ENCODE assay signal across 23 cellular contexts in genomic region chr5:55625913-55626312, GRCh38.
DNase-seq lines count a peak whose midpoint lies in the region; ATAC-seq, FAIRE-seq and TF ChIP-seq lines count a peak whose summit lies in the region.
"Had no signal": no experiment of that assay in that cellular context is flagged by ENCODE, and none has a peak within 500 bp of the region (broad histone marks: within the 10 kb centered on the region; RNA-seq: fewer than 3 reads in every experiment).

No MANE protein-coding gene starts in this region.

- TF ChIP-seq CTCF in WTC11 (IDR thresholded peaks at IDR 0.05) (no peak), right lobe of liver (IDR thresholded peaks at IDR 0.05) (no peak), transverse colon (IDR thresholded peaks at IDR 0.05) (no peak), pancreas (IDR thresholded peaks at IDR 0.05) (no peak)

- H3K36me3 Mint-ChIP-seq in activated T-cell treated with anti-CD3 and anti-CD28 coated beads, Interleukin-2, amount 50 U/mL, for 72 hours (ENCODE audit: insufficient read depth in 2 of 2): peaks cover 0 to 1% of the 10 kb centered on the region in 2 donors
- H3K36me3 Mint-ChIP-seq in activated T-cell treated with anti-CD3 and anti-CD28 coated beads, Interleukin-2, amount 50 U/mL, for 4 hours (ENCODE audit: insufficient read depth): peaks cover 21% of the 10 kb centered on the region
- peaks cover 3% of the 10 kb centered on the region; the same call in 1 of the 2 replicates for H3K36me3 Mint-ChIP-seq in WTC11

- peak overlapping the region; percentile 15 for H3K27ac Mint-ChIP-seq in activated T-cell treated with anti-CD3 and anti-CD28 coated beads, Interleukin-2, amount 50 U/mL, for 72 hours
- peak overlapping the region; percentile 99 for H3K27ac Mint-ChIP-seq in WTC11
- H3K27ac Mint-ChIP-seq: activated naive CD8-positive, alpha-beta T cell treated with anti-CD3 and anti-CD28 coated beads, Interleukin-2, amount 50 U/mL, for 24 hours; T-helper 1 cell treated with Interleukin-12 subunit alpha and Interleukin-12 subunit beta and Interleukin-4 antibody, amounts not matched to agents 30 μg/mL and 1 μg/mL, for 36 hours had no signal

- H3K36me3 ChIP-seq in right lobe of liver (no peaks in the 10 kb centered on the region), transverse colon (no peaks in the 10 kb centered on the region), pancreas (no peaks in the 10 kb centered on the region)
- H3K36me3 ChIP-seq: upper lobe of right lung had no signal

- no peak for FAIRE-seq in pancreas (lab: Jason Lieb, UNC)
- FAIRE-seq: A204.1, GM12892 had no signal

- in situ Hi-C loops in transverse colon (cut with MboI; ENCODE audit: low pct_ligation_motif_present in 1 of 4, low pct_unique_long_range_greater_than_20kb in 1 of 4, low sequenced_read_pairs in 3 of 4): no loop called here

- intact Hi-C loops in right lobe of liver (cut with DNase I) (no loop called here), transverse colon (cut with DNase I; ENCODE audit: low total_unique reads) (no loop called here), pancreas (cut with DNase I) (no loop called here)

- H3K9me3 ChIP-seq in right lobe of liver: no peaks in the 10 kb centered on the region
- H3K9me3 ChIP-seq in transverse colon: no peaks in the 10 kb centered on the region
- H3K9me3 ChIP-seq in pancreas: no peaks in the 10 kb centered on the region
- H3K9me3 ChIP-seq: BLaER1 treated with 17β-estradiol and CSF1 and Interleukin-3, amounts not matched to agents 10 nM and 100 nM; upper lobe of right lung had no signal

- H3K4me1 ChIP-seq in right lobe of liver: peaks cover 0 to 43% (median 17%) of the 10 kb centered on the region in 4 donors
- peaks cover 0 to 33% (median 7%) of the 10 kb centered on the region in 4 donors for H3K4me1 ChIP-seq in transverse colon
- H3K4me1 ChIP-seq in pancreas: peaks cover 6 to 9% (median 8%) of the 10 kb centered on the region in 3 donors
- H3K4me1 ChIP-seq: BLaER1 treated with 17β-estradiol and CSF1 and Interleukin-3, amounts not matched to agents 10 nM and 100 nM had no signal

- no peak overlapping the region for H3K4me3 Mint-ChIP-seq in activated T-cell treated with anti-CD3 and anti-CD28 coated beads, Interleukin-2, amount 50 U/mL, for 72 hours
- H3K4me3 Mint-ChIP-seq in activated T-cell treated with anti-CD3 and anti-CD28 coated beads, Interleukin-2, amount 50 U/mL, for 4 hours: no peak overlapping the region
- peak overlapping the region; percentile 49 for H3K4me3 Mint-ChIP-seq in WTC11
- H3K4me3 Mint-ChIP-seq: activated naive CD8-positive, alpha-beta T cell treated with anti-CD3 and anti-CD28 coated beads, Interleukin-2, amount 50 U/mL, for 24 hours; stimulated activated naive CD8-positive, alpha-beta T cell treated with anti-CD3 and anti-CD28 coated beads, Interleukin-15, amount 100 ng/mL, for 72 hours; T-helper 1 cell treated with Interleukin-12 subunit alpha and Interleukin-12 subunit beta and Interleukin-4 antibody, amounts not matched to agents 30 μg/mL and 1 μg/mL, for 36 hours had no signal

- no peak for TF ChIP-seq EP300 in transverse colon (IDR thresholded peaks at IDR 0.05; ENCODE audit: low read depth)

- no peak overlapping the region for H3K4me3 ChIP-seq in right lobe of liver
- H3K4me3 ChIP-seq in transverse colon: no peak overlapping the region
- H3K4me3 ChIP-seq in pancreas: no peak overlapping the region
- H3K4me3 ChIP-seq: BLaER1 treated with 17β-estradiol and CSF1 and Interleukin-3, amounts not matched to agents 10 nM and 100 nM; upper lobe of right lung had no signal

- peaks cover 15% of the 10 kb centered on the region for H3K4me1 Mint-ChIP-seq in activated T-cell treated with anti-CD3 and anti-CD28 coated beads, Interleukin-2, amount 50 U/mL, for 72 hours (ENCODE audit: low read depth)
- H3K4me1 Mint-ChIP-seq in activated T-cell treated with anti-CD3 and anti-CD28 coated beads, Interleukin-2, amount 50 U/mL, for 4 hours (ENCODE audit: low read depth): no peaks in the 10 kb centered on the region
- H3K4me1 Mint-ChIP-seq in WTC11: peaks cover 58% of the 10 kb centered on the region
- H3K4me1 Mint-ChIP-seq: activated naive CD8-positive, alpha-beta T cell treated with anti-CD3 and anti-CD28 coated beads, Interleukin-2, amount 50 U/mL, for 24 hours had no signal

- H3K27ac ChIP-seq in right lobe of liver (peak overlapping the region; percentile 52 to 77 (median 71)), transverse colon (peak overlapping the region; percentile 53 to 75 (median 74)), pancreas (no peak overlapping the region)
- H3K27ac ChIP-seq: BLaER1 treated with 17β-estradiol and CSF1 and Interleukin-3, amounts not matched to agents 10 nM and 100 nM; upper lobe of right lung had no signal

- H3K9me3 Mint-ChIP-seq in activated T-cell treated with anti-CD3 and anti-CD28 coated beads, Interleukin-2, amount 50 U/mL, for 72 hours: no peaks in the 10 kb centered on the region
- no peaks in the 10 kb centered on the region for H3K9me3 Mint-ChIP-seq in activated T-cell treated with anti-CD3 and anti-CD28 coated beads, Interleukin-2, amount 50 U/mL, for 4 hours
- H3K9me3 Mint-ChIP-seq in WTC11: no peaks in the 10 kb centered on the region
- H3K9me3 Mint-ChIP-seq: activated naive CD8-positive, alpha-beta T cell treated with anti-CD3 and anti-CD28 coated beads, Interleukin-2, amount 50 U/mL, for 24 hours; stimulated activated naive CD8-positive, alpha-beta T cell treated with anti-CD3 and anti-CD28 coated beads, Interleukin-15, amount 100 ng/mL, for 72 hours; T-helper 1 cell treated with Interleukin-12 subunit alpha and Interleukin-12 subunit beta and Interleukin-4 antibody, amounts not matched to agents 30 μg/mL and 1 μg/mL, for 36 hours had no signal

- H3K27me3 ChIP-seq in right lobe of liver (no peaks in the 10 kb centered on the region), transverse colon (no peaks in the 10 kb centered on the region), pancreas (no peaks in the 10 kb centered on the region)
- H3K27me3 ChIP-seq: BLaER1 treated with 17β-estradiol and CSF1 and Interleukin-3, amounts not matched to agents 10 nM and 100 nM; upper lobe of right lung had no signal

- TF ChIP-seq POLR2A in right lobe of liver (IDR thresholded peaks at IDR 0.05) (no peak), transverse colon (IDR thresholded peaks at IDR 0.05) (no peak)

- POLR2A ChIA-PET in WTC11 (lab: Charles Lee): no interaction called here
- POLR2A ChIA-PET in HEK293T (lab: Yijun Ruan, JAX): no interaction called here

- no peak for DNase-seq in activated T-cell treated with anti-CD3 and anti-CD28 coated beads, Interleukin-2, amount 50 U/mL, for 72 hours
- DNase-seq in activated T-cell treated with anti-CD3 and anti-CD28 coated beads, Interleukin-2, amount 50 U/mL, for 4 hours: no peak
- DNase-seq in WTC11 (ENCODE audit: low spot score) (no peak), right lobe of liver (no peak), transverse colon (no peak), HEK293T (ENCODE audit: extremely low spot score) (no peak), pancreas (no peak)
- DNase-seq: activated naive CD8-positive, alpha-beta T cell treated with anti-CD3 and anti-CD28 coated beads, Interleukin-2, amount 50 U/mL, for 24 hours; COR-L47; DMS79; effector CD4-positive, alpha-beta T cell; foreskin fibroblast; left ventricle myocardium superior; NCI-H1930; NCI-H2227 treated with DMSO at 0.1 percent for 48 hours; posterior cingulate gyrus; stimulated activated naive CD8-positive, alpha-beta T cell treated with anti-CD3 and anti-CD28 coated beads, Interleukin-15, amount 100 ng/mL, for 72 hours; upper lobe of right lung had no signal

- H3K27me3 Mint-ChIP-seq in activated T-cell treated with anti-CD3 and anti-CD28 coated beads, Interleukin-2, amount 50 U/mL, for 72 hours (ENCODE audit: low read depth): no peaks in the 10 kb centered on the region
- H3K27me3 Mint-ChIP-seq in activated T-cell treated with anti-CD3 and anti-CD28 coated beads, Interleukin-2, amount 50 U/mL, for 4 hours (ENCODE audit: low read depth): no peaks in the 10 kb centered on the region
- no peaks in the 10 kb centered on the region for H3K27me3 Mint-ChIP-seq in WTC11 (ENCODE audit: low read depth)
- H3K27me3 Mint-ChIP-seq: activated naive CD8-positive, alpha-beta T cell treated with anti-CD3 and anti-CD28 coated beads, Interleukin-2, amount 50 U/mL, for 24 hours; stimulated activated naive CD8-positive, alpha-beta T cell treated with anti-CD3 and anti-CD28 coated beads, Interleukin-15, amount 100 ng/mL, for 72 hours had no signal

- no peak for ATAC-seq in activated T-cell treated with anti-CD3 and anti-CD28 coated beads, Interleukin-2, amount 50 U/mL, for 72 hours (replicated peaks in 1 of 2)
- ATAC-seq in activated T-cell treated with anti-CD3 and anti-CD28 coated beads, Interleukin-2, amount 50 U/mL, for 4 hours: no peak
- no peak for ATAC-seq in WTC11
- ATAC-seq in right lobe of liver: peak in 2 of 4 donors; percentile 28 to 33
- no peak for ATAC-seq in pancreas
- no peak for ATAC-seq in GM21526 (IDR thresholded peaks at IDR 0.05; ENCODE audit: low FRiP score, unreplicated experiment)
- ATAC-seq: activated naive CD8-positive, alpha-beta T cell treated with anti-CD3 and anti-CD28 coated beads, Interleukin-2, amount 50 U/mL, for 24 hours; stimulated activated naive CD8-positive, alpha-beta T cell treated with anti-CD3 and anti-CD28 coated beads, Interleukin-15, amount 100 ng/mL, for 72 hours; upper lobe of right lung had no signal

- CTCF ChIA-PET in WTC11 (lab: Charles Lee) (no interaction called here), HEK293T (lab: Yijun Ruan, JAX) (no interaction called here)

TF ChIP-seq in WTC11, 78 proteins besides CTCF, POLR2A, EP300 and RAD21 (continues in another document):
- TF ChIP-seq MAX (CRISPR knock-in tag; IDR thresholded peaks at IDR 0.05) (no peak), ZNF396 (CRISPR knock-in tag; IDR thresholded peaks at IDR 0.05; ENCODE audit: borderline replicate concordance) (no peak)

TF ChIP-seq in HEK293T, 16 proteins besides CTCF, POLR2A, EP300 and RAD21 (continues in another document):
- TF ChIP-seq NFRKB (IDR thresholded peaks at IDR 0.05) (no peak), FOXM1 (IDR thresholded peaks at IDR 0.05; ENCODE audit: borderline replicate concordance) (no peak), FOXK2 (IDR thresholded peaks at IDR 0.05) (no peak), ARNT (IDR thresholded peaks at IDR 0.05) (no peak), HDGF (IDR thresholded peaks at IDR 0.05; ENCODE audit: borderline replicate concordance) (no peak), SP1 (IDR thresholded peaks at IDR 0.05) (no peak), PKNOX1 (IDR thresholded peaks at IDR 0.05) (no peak), SUZ12 (IDR thresholded peaks at IDR 0.05) (no peak), TARDBP (IDR thresholded peaks at IDR 0.05) (no peak), FOXA1 (IDR thresholded peaks at IDR 0.05) (no peak)

Comparison
In these comparisons a context has a peak if more than half of its experiments do, and no peak if none do; other contexts are left out.
1. H3K27ac ChIP-seq: peak in right lobe of liver (3 of 3) and transverse colon (4 of 4); none in pancreas (0 of 4).